15 cellular contexts compared by ENCODE assay signal in genomic region chr1:218991089-218991488, GRCh38.
"Had no signal": no experiment of that assay in that cellular context is flagged by ENCODE, and none has a peak within 500 bp of the region (broad histone marks: within the 10 kb centered on the region; RNA-seq: fewer than 3 reads in every experiment).

No MANE protein-coding gene starts in this region.

- H3K27me3 Mint-ChIP-seq: activated CD4-positive, alpha-beta memory T cell treated with anti-CD3 and anti-CD28 coated beads, Interleukin-2, amount 10 ng/mL, durations not matched to agents 7 days and 5 days; activated naive CD4-positive, alpha-beta T cell treated with anti-CD3 and anti-CD28 coated beads, Interleukin-2, amount 10 ng/mL, durations not matched to agents 7 days and 5 days; activated T-cell treated with anti-CD3 and anti-CD28 coated beads, Interleukin-2, amount 50 U/mL, for 24 hours had no signal

- H3K27ac Mint-ChIP-seq: activated CD4-positive, alpha-beta memory T cell treated with anti-CD3 and anti-CD28 coated beads, Interleukin-2, amount 10 ng/mL, durations not matched to agents 7 days and 5 days; activated naive CD4-positive, alpha-beta T cell treated with anti-CD3 and anti-CD28 coated beads, Interleukin-2, amount 10 ng/mL, durations not matched to agents 7 days and 5 days; activated T-cell treated with anti-CD3 and anti-CD28 coated beads, Interleukin-2, amount 50 U/mL, for 24 hours; stimulated activated effector memory CD8-positive, alpha-beta T cell treated with anti-CD3 and anti-CD28 coated beads, Interleukin-12 subunit alpha, Interleukin-12 subunit beta, amount 100 ng/mL, for 72 hours; WTC11 had no signal

- H3K36me3 ChIP-seq: adrenal gland, left lung, pancreas, thoracic aorta had no signal

- H3K4me1 Mint-ChIP-seq: activated CD4-positive, alpha-beta memory T cell treated with anti-CD3 and anti-CD28 coated beads, Interleukin-2, amount 10 ng/mL, durations not matched to agents 7 days and 5 days; activated naive CD4-positive, alpha-beta T cell treated with anti-CD3 and anti-CD28 coated beads, Interleukin-2, amount 10 ng/mL, durations not matched to agents 7 days and 5 days; neural crest cell; stimulated activated effector memory CD8-positive, alpha-beta T cell treated with anti-CD3 and anti-CD28 coated beads, Interleukin-12 subunit alpha, Interleukin-12 subunit beta, amount 100 ng/mL, for 72 hours; WTC11 had no signal

- H3K36me3 Mint-ChIP-seq: activated naive CD4-positive, alpha-beta T cell treated with anti-CD3 and anti-CD28 coated beads, Interleukin-2, amount 10 ng/mL, durations not matched to agents 7 days and 5 days; WTC11 had no signal

- ATAC-seq: esophagus mucosa; left lung; pancreas; stimulated activated effector memory CD8-positive, alpha-beta T cell treated with anti-CD3 and anti-CD28 coated beads, Interleukin-12 subunit alpha, Interleukin-12 subunit beta, amount 100 ng/mL, for 72 hours; WTC11 had no signal

- H3K4me3 Mint-ChIP-seq: activated CD4-positive, alpha-beta memory T cell treated with anti-CD3 and anti-CD28 coated beads, Interleukin-2, amount 10 ng/mL, durations not matched to agents 7 days and 5 days; activated naive CD4-positive, alpha-beta T cell treated with anti-CD3 and anti-CD28 coated beads, Interleukin-2, amount 10 ng/mL, durations not matched to agents 7 days and 5 days; activated T-cell treated with anti-CD3 and anti-CD28 coated beads, Interleukin-2, amount 50 U/mL, for 24 hours; neural crest cell; stimulated activated effector memory CD8-positive, alpha-beta T cell treated with anti-CD3 and anti-CD28 coated beads, Interleukin-12 subunit alpha, Interleukin-12 subunit beta, amount 100 ng/mL, for 72 hours; WTC11 had no signal

- DNase-seq: activated CD4-positive, alpha-beta memory T cell treated with anti-CD3 and anti-CD28 coated beads, Interleukin-2, amount 10 ng/mL, durations not matched to agents 7 days and 5 days; activated CD4-positive, alpha-beta T cell treated with anti-CD3 and anti-CD28 coated beads for 4 hours; activated naive CD4-positive, alpha-beta T cell treated with anti-CD3 and anti-CD28 coated beads, Interleukin-2, amount 10 ng/mL, durations not matched to agents 7 days and 5 days; activated T-cell treated with anti-CD3 and anti-CD28 coated beads, Interleukin-2, amount 50 U/mL, for 24 hours; adrenal gland; hippocampal formation; kidney; left lung; mammary epithelial cell; pancreas had no signal

- H3K27me3 ChIP-seq: adrenal gland, left lung, pancreas had no signal

- H3K4me3 ChIP-seq: adrenal gland, left lung, pancreas, thoracic aorta had no signal

- H3K9me3 Mint-ChIP-seq: activated CD4-positive, alpha-beta memory T cell treated with anti-CD3 and anti-CD28 coated beads, Interleukin-2, amount 10 ng/mL, durations not matched to agents 7 days and 5 days; activated naive CD4-positive, alpha-beta T cell treated with anti-CD3 and anti-CD28 coated beads, Interleukin-2, amount 10 ng/mL, durations not matched to agents 7 days and 5 days had no signal
